8 cellular contexts compared by ENCODE assay signal in genomic region chr16:24988593-24989338, GRCh38. TPM values are rescaled to one million over a fixed set of nuclear protein-coding genes. Genes with fewer than 3 reads are reported as not detected.
A peak's percentile ranks its signal among the peaks of the same experiment; 100 is the strongest.
DNase-seq lines count a peak whose midpoint lies in the region; ATAC-seq and TF ChIP-seq lines count a peak whose summit lies in the region.

No MANE protein-coding gene starts in this region.

- no peak overlapping the region for H3K4me3 ChIP-seq in WERI-Rb-1 (ENCODE audit: low read depth, low read length)

- TF ChIP-seq CTCF in WERI-Rb-1 (IDR thresholded peaks at IDR 0.05; ENCODE audit: low read depth, low read length) (no peak), foreskin keratinocyte (conservative IDR thresholded peaks at IDR 0.05) (peak; percentile 14), GM20000 (IDR thresholded peaks at IDR 0.05; ENCODE audit: extremely low read depth, missing control alignments) (no peak)

- ATAC-seq in foreskin keratinocyte, result peak; percentile 96
- no peak for ATAC-seq in HG02610 (IDR thresholded peaks at IDR 0.05; ENCODE audit: unreplicated experiment)

- H3K36me3 ChIP-seq in WERI-Rb-1, result no peaks in the 10 kb centered on the region

- H3K27me3 ChIP-seq in WERI-Rb-1 (ENCODE audit: insufficient read depth, low read depth, severe bottlenecking) (no peaks in the 10 kb centered on the region), foreskin keratinocyte (no peaks in the 10 kb centered on the region)

- H3K27ac ChIP-seq in WERI-Rb-1 (peak overlapping the region; percentile 55), foreskin keratinocyte (no peak overlapping the region)

- peaks cover 38% of the 10 kb centered on the region for H3K4me1 ChIP-seq in foreskin keratinocyte

- DNase-seq in HT-29 (ENCODE audit: low spot score), result peak; percentile 74
- DNase-seq in WERI-Rb-1, result peak; percentile 19
- peak; percentile 40 to 75 for DNase-seq in foreskin keratinocyte
- DNase-seq in pulmonary artery endothelial cell (ENCODE audit: low read depth, low spot score), result peak; percentile 67
- no peak for DNase-seq in activated CD4-positive, alpha-beta T cell treated with anti-CD3 and anti-CD28 coated beads for 1 hour
- no peak for DNase-seq in cortex of kidney (lab: John Stamatoyannopoulos, UW)
- DNase-seq in GM20000 (ENCODE audit: low spot score), result no peak

- H3K9me3 ChIP-seq in WERI-Rb-1 (ENCODE audit: severe bottlenecking), result no peaks in the 10 kb centered on the region

RNA-seq across cellular contexts. Expression of gene ARHGAP17, which starts 26.4 kb away (rescaled TPM):
- total RNA-seq in HT-29 (2014; rRNA removed; shearing (Covaris generic)), result 8.5 and 9.7 TPM in 2 replicates
- total RNA-seq in foreskin keratinocyte (22.0 and 28.3 TPM in 2 replicates), pulmonary artery endothelial cell (27.5 and 34.9 TPM in 2 replicates)
- 20.1 and 20.2 TPM in 2 replicates for polyA plus RNA-seq in foreskin keratinocyte

Comparison
In these comparisons a context has a peak if more than half of its experiments do, and no peak if none do; other contexts are left out.
1. DNase-seq: peak in HT-29 (single experiment), WERI-Rb-1 (single experiment), foreskin keratinocyte (2 of 2) and pulmonary artery endothelial cell (single experiment); none in activated CD4-positive, alpha-beta T cell treated with anti-CD3 and anti-CD28 coated beads for 1 hour (single experiment), cortex of kidney (single experiment) and GM20000 (single experiment).